ENCODE assay signal across 1 cellular context in genomic region chr12:93785262-93786010, GRCh38.
TF ChIP-seq lines count a peak whose summit lies in the region.

No MANE protein-coding gene starts in this region.

TF ChIP-seq in HepG2, 621 proteins besides CTCF, POLR2A, EP300 and RAD21 (continued from another document and continues in another):
- TF ChIP-seq DRAP1 (CRISPR knock-in tag; IDR thresholded peaks at IDR 0.05) (no peak), DMAP1 (CRISPR knock-in tag; IDR thresholded peaks at IDR 0.05) (no peak), KMT2A (CRISPR knock-in tag; IDR thresholded peaks at IDR 0.05) (no peak), PRPF4 (IDR thresholded peaks at IDR 0.05; ENCODE audit: low read depth, low read length, poor library complexity, severe bottlenecking) (no peak), SATB2 (CRISPR knock-in tag; IDR thresholded peaks at IDR 0.05) (no peak), FOSL1 (CRISPR knock-in tag; IDR thresholded peaks at IDR 0.05; ENCODE audit: borderline replicate concordance) (peak; percentile 84), HNRNPL (IDR thresholded peaks at IDR 0.05; ENCODE audit: low read depth, low read length) (no peak), SP1 (IDR thresholded peaks at IDR 0.05) (no peak), SP1 (CRISPR knock-in tag; IDR thresholded peaks at IDR 0.05) (no peak), JUND (CRISPR knock-in tag; IDR thresholded peaks at IDR 0.05) (peak; percentile 85), TBL1XR1 (IDR thresholded peaks at IDR 0.05; ENCODE audit: borderline replicate concordance, low read length, partially characterized antibody) (no peak), ZNF792 (CRISPR knock-in tag; IDR thresholded peaks at IDR 0.05) (no peak), RFX1 (IDR thresholded peaks at IDR 0.05) (no peak), SRF (IDR thresholded peaks at IDR 0.05; ENCODE audit: low read depth, low read length) (no peak), ZNF644 (CRISPR knock-in tag; IDR thresholded peaks at IDR 0.05; ENCODE audit: low read depth) (peak; percentile 52; the same call in 1 of the 2 replicates), ZSCAN25 (CRISPR knock-in tag; IDR thresholded peaks at IDR 0.05) (no peak), SNAI1 (CRISPR knock-in tag; IDR thresholded peaks at IDR 0.05; ENCODE audit: borderline replicate concordance) (no peak), ZMYM4 (CRISPR knock-in tag; IDR thresholded peaks at IDR 0.05) (no peak), RAD51 (IDR thresholded peaks at IDR 0.05; ENCODE audit: borderline replicate concordance) (no peak), WIZ (CRISPR knock-in tag; IDR thresholded peaks at IDR 0.05) (no peak), MAFK (conservative IDR thresholded peaks at IDR 0.05 in 1 of 2, IDR thresholded peaks at IDR 0.05 in 1 of 2; ENCODE audit: low read length in 2 of 2) (no peak), ZNF556 (CRISPR knock-in tag; IDR thresholded peaks at IDR 0.05; ENCODE audit: borderline replicate concordance) (no peak), ZNF432 (CRISPR knock-in tag; IDR thresholded peaks at IDR 0.05; ENCODE audit: borderline replicate concordance) (no peak), HDAC6 (IDR thresholded peaks at IDR 0.05; ENCODE audit: low read depth, low read length) (no peak), NFATC3 (CRISPR knock-in tag; IDR thresholded peaks at IDR 0.05) (no peak), MEF2D (CRISPR knock-in tag; IDR thresholded peaks at IDR 0.05) (no peak), NR2F1 (CRISPR knock-in tag; IDR thresholded peaks at IDR 0.05) (peak; percentile 4 to 48; a peak in 3 of 4 replicates), NFE2 (CRISPR knock-in tag; IDR thresholded peaks at IDR 0.05) (no peak), PPARG (CRISPR knock-in tag; conservative IDR thresholded peaks at IDR 0.05) (peak; percentile 70), TEAD3 (CRISPR knock-in tag; optimal IDR thresholded peaks at IDR 0.05; ENCODE audit: borderline replicate concordance) (peak; percentile 96), SP5 (CRISPR knock-in tag; IDR thresholded peaks at IDR 0.05; ENCODE audit: borderline replicate concordance, low read depth) (no peak), ZNF160 (CRISPR knock-in tag; IDR thresholded peaks at IDR 0.05) (no peak), NR2F6 (IDR thresholded peaks at IDR 0.05) (peak; percentile 43; the same call in 1 of the 2 replicates), NR2F6 (CRISPR knock-in tag; IDR thresholded peaks at IDR 0.05) (0 out of 2 replicates have a peak, but pooled peaks have one; percentile 33), JUN (CRISPR knock-in tag; IDR thresholded peaks at IDR 0.05) (0 out of 2 replicates have a peak, but pooled peaks have one; percentile 40), EZH2 (conservative IDR thresholded peaks at IDR 0.05; ENCODE audit: low read depth, low read length) (no peak), ZNF878 (CRISPR knock-in tag; IDR thresholded peaks at IDR 0.05) (no peak), NR2F2 (IDR thresholded peaks at IDR 0.05; ENCODE audit: borderline replicate concordance, low read depth) (no peak), GATAD2A (CRISPR knock-in tag; IDR thresholded peaks at IDR 0.05) (peak; percentile 24; the same call in 1 of the 2 replicates), SMYD3 (CRISPR knock-in tag; IDR thresholded peaks at IDR 0.05) (no peak)
- TF ChIP-seq, protein P1, sequence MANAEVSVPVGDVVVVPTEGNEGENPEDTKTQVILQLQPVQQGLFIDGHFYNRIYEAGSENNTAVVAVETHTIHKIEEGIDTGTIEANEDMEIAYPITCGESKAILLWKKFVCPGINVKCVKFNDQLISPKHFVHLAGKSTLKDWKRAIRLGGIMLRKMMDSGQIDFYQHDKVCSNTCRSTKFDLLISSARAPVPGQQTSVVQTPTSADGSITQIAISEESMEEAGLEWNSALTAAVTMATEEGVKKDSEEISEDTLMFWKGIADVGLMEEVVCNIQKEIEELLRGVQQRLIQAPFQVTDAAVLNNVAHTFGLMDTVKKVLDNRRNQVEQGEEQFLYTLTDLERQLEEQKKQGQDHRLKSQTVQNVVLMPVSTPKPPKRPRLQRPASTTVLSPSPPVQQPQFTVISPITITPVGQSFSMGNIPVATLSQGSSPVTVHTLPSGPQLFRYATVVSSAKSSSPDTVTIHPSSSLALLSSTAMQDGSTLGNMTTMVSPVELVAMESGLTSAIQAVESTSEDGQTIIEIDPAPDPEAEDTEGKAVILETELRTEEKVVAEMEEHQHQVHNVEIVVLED (CRISPR knock-in tag; IDR thresholded peaks at IDR 0.05; ENCODE audit: borderline replicate concordance): no peak
- TF ChIP-seq, protein P2, sequence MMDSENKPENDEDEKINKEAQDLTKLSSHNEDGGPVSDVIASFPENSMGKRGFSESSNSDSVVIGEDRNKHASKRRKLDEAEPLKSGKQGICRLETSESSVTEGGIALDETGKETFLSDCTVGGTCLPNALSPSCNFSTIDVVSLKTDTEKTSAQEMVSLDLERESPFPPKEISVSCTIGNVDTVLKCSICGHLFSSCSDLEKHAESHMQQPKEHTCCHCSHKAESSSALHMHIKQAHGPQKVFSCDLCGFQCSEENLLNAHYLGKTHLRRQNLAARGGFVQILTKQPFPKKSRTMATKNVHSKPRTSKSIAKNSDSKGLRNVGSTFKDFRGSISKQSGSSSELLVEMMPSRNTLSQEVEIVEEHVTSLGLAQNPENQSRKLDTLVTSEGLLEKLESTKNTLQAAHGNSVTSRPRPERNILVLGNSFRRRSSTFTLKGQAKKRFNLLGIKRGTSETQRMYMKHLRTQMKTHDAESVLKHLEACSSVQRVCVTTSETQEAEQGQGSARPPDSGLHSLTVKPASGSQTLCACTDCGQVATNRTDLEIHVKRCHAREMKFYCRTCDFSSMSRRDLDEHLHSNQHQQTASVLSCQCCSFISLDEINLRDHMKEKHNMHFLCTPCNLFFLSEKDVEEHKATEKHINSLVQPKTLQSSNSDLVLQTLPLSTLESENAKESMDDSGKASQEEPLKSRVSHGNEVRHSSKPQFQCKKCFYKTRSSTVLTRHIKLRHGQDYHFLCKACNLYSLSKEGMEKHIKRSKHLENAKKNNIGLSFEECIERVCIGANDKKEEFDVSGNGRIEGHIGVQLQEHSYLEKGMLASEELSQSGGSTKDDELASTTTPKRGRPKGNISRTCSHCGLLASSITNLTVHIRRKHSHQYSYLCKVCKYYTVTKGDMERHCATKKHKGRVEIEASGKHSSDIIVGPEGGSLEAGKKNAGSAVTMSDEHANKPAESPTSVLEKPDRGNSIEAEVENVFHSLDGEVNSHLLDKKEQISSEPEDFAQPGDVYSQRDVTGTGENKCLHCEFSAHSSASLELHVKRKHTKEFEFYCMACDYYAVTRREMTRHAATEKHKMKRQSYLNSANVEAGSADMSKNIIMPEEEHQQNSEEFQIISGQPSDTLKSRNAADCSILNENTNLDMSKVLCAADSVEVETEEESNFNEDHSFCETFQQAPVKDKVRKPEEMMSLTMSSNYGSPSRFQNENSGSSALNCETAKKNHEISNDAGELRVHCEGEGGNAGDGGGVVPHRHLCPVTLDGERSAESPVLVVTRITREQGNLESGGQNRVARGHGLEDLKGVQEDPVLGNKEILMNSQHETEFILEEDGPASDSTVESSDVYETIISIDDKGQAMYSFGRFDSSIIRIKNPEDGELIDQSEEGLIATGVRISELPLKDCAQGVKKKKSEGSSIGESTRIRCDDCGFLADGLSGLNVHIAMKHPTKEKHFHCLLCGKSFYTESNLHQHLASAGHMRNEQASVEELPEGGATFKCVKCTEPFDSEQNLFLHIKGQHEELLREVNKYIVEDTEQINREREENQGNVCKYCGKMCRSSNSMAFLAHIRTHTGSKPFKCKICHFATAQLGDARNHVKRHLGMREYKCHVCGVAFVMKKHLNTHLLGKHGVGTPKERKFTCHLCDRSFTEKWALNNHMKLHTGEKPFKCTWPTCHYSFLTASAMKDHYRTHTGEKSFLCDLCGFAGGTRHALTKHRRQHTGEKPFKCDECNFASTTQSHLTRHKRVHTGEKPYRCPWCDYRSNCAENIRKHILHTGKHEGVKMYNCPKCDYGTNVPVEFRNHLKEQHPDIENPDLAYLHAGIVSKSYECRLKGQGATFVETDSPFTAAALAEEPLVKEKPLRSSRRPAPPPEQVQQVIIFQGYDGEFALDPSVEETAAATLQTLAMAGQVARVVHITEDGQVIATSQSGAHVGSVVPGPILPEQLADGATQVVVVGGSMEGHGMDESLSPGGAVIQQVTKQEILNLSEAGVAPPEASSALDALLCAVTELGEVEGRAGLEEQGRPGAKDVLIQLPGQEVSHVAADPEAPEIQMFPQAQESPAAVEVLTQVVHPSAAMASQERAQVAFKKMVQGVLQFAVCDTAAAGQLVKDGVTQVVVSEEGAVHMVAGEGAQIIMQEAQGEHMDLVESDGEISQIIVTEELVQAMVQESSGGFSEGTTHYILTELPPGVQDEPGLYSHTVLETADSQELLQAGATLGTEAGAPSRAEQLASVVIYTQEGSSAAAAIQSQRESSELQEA (CRISPR knock-in tag; IDR thresholded peaks at IDR 0.05; ENCODE audit: not compliant biosample characterization): no peak
- TF ChIP-seq, protein P3, sequence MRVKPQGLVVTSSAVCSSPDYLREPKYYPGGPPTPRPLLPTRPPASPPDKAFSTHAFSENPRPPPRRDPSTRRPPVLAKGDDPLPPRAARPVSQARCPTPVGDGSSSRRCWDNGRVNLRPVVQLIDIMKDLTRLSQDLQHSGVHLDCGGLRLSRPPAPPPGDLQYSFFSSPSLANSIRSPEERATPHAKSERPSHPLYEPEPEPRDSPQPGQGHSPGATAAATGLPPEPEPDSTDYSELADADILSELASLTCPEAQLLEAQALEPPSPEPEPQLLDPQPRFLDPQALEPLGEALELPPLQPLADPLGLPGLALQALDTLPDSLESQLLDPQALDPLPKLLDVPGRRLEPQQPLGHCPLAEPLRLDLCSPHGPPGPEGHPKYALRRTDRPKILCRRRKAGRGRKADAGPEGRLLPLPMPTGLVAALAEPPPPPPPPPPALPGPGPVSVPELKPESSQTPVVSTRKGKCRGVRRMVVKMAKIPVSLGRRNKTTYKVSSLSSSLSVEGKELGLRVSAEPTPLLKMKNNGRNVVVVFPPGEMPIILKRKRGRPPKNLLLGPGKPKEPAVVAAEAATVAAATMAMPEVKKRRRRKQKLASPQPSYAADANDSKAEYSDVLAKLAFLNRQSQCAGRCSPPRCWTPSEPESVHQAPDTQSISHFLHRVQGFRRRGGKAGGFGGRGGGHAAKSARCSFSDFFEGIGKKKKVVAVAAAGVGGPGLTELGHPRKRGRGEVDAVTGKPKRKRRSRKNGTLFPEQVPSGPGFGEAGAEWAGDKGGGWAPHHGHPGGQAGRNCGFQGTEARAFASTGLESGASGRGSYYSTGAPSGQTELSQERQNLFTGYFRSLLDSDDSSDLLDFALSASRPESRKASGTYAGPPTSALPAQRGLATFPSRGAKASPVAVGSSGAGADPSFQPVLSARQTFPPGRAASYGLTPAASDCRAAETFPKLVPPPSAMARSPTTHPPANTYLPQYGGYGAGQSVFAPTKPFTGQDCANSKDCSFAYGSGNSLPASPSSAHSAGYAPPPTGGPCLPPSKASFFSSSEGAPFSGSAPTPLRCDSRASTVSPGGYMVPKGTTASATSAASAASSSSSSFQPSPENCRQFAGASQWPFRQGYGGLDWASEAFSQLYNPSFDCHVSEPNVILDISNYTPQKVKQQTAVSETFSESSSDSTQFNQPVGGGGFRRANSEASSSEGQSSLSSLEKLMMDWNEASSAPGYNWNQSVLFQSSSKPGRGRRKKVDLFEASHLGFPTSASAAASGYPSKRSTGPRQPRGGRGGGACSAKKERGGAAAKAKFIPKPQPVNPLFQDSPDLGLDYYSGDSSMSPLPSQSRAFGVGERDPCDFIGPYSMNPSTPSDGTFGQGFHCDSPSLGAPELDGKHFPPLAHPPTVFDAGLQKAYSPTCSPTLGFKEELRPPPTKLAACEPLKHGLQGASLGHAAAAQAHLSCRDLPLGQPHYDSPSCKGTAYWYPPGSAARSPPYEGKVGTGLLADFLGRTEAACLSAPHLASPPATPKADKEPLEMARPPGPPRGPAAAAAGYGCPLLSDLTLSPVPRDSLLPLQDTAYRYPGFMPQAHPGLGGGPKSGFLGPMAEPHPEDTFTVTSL (CRISPR knock-in tag; IDR thresholded peaks at IDR 0.05; ENCODE audit: borderline replicate concordance): no peak
- TF ChIP-seq, protein P4, sequence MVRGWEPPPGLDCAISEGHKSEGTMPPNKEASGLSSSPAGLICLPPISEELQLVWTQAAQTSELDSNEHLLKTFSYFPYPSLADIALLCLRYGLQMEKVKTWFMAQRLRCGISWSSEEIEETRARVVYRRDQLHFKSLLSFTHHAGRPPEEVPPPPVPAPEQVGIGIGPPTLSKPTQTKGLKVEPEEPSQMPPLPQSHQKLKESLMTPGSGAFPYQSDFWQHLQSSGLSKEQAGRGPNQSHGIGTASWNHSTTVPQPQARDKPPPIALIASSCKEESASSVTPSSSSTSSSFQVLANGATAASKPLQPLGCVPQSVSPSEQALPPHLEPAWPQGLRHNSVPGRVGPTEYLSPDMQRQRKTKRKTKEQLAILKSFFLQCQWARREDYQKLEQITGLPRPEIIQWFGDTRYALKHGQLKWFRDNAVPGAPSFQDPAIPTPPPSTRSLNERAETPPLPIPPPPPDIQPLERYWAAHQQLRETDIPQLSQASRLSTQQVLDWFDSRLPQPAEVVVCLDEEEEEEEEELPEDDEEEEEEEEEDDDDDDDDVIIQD (CRISPR knock-in tag; IDR thresholded peaks at IDR 0.05; ENCODE audit: low read depth): peak; percentile 21; the same call in 1 of the 2 replicates
- TF ChIP-seq, protein P5, sequence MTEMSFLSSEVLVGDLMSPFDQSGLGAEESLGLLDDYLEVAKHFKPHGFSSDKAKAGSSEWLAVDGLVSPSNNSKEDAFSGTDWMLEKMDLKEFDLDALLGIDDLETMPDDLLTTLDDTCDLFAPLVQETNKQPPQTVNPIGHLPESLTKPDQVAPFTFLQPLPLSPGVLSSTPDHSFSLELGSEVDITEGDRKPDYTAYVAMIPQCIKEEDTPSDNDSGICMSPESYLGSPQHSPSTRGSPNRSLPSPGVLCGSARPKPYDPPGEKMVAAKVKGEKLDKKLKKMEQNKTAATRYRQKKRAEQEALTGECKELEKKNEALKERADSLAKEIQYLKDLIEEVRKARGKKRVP (CRISPR knock-in tag; IDR thresholded peaks at IDR 0.05): no peak
- TF ChIP-seq, protein P6, sequence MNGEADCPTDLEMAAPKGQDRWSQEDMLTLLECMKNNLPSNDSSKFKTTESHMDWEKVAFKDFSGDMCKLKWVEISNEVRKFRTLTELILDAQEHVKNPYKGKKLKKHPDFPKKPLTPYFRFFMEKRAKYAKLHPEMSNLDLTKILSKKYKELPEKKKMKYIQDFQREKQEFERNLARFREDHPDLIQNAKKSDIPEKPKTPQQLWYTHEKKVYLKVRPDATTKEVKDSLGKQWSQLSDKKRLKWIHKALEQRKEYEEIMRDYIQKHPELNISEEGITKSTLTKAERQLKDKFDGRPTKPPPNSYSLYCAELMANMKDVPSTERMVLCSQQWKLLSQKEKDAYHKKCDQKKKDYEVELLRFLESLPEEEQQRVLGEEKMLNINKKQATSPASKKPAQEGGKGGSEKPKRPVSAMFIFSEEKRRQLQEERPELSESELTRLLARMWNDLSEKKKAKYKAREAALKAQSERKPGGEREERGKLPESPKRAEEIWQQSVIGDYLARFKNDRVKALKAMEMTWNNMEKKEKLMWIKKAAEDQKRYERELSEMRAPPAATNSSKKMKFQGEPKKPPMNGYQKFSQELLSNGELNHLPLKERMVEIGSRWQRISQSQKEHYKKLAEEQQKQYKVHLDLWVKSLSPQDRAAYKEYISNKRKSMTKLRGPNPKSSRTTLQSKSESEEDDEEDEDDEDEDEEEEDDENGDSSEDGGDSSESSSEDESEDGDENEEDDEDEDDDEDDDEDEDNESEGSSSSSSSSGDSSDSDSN (CRISPR knock-in tag; IDR thresholded peaks at IDR 0.05): no peak
